Comparison of ENCODE assay signal across 14 cellular contexts in the genomic region with DNA sequence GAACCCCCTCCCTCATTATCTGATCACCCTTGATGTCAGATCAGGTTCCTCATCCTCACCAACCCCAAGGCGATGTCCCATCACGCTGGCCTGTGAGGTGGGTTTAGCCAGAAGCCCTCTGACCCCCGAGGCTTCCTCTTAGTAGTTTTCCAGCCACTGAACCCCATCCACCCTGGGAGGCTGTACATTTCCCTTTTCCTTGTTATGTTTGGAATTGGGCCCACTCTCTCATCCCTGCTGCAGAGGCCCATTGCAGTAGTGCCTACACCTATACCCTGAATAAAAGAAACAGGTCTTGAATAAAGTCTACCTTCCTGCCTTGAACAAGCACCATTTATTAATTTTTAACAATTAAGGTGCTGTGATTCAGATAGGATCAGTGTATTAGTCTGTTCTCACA.
DNase-seq lines count a peak whose midpoint lies in the region; ATAC-seq lines count a peak whose summit lies in the region.
"Had no signal": no experiment of that assay in that cellular context is flagged by ENCODE, and none has a peak within 500 bp of the region (broad histone marks: within the 10 kb centered on the region; RNA-seq: fewer than 3 reads in every experiment).

No MANE protein-coding gene starts in this region.

- H3K27ac ChIP-seq in right cardiac atrium (ENCODE audit: low read length) = no peak overlapping the region
- H3K27ac ChIP-seq: GM23248 had no signal

- no peak for DNase-seq in right cardiac atrium
- DNase-seq in left ventricle myocardium superior = no peak
- peak; percentile 50 to 64 for DNase-seq in dermis microvascular lymphatic vessel endothelial cell (ENCODE audit: low read depth in 2 of 2)
- peak; percentile 44 for DNase-seq in renal cortical epithelial cell (ENCODE audit: low read depth)
- no peak for DNase-seq in stimulated activated naive CD8-positive, alpha-beta T cell treated with anti-CD3 and anti-CD28 coated beads, Interleukin-15, Interleukin-2, amounts not matched to agents 100 U/mL and 50 U/mL, for 24 hours
- DNase-seq: C1 segment of cervical spinal cord; CD4-positive, alpha-beta memory T cell; COR-L47; DMS153; DND-41; GM23248; H7; HCEC 1CT had no signal

- H3K27me3 ChIP-seq in right cardiac atrium (ENCODE audit: control insufficient read depth, insufficient read depth) = no peaks in the 10 kb centered on the region

- no peak overlapping the region for H3K4me3 ChIP-seq in right cardiac atrium (ENCODE audit: low read length)
- H3K4me3 ChIP-seq: GM23248 had no signal

- peaks cover 5% of the 10 kb centered on the region for H3K4me1 ChIP-seq in right cardiac atrium (ENCODE audit: control insufficient read depth, insufficient read depth, low read length)

- 69% methylated on average over 3 of the region's 3 CpGs for WGBS in right cardiac atrium

- no peaks in the 10 kb centered on the region for H3K9me3 ChIP-seq in right cardiac atrium (ENCODE audit: control insufficient read depth, low read length)

- peak; percentile 22 to 84 for ATAC-seq in right cardiac atrium
- ATAC-seq in left ventricle myocardium superior = no peak
- ATAC-seq in HG03565 (IDR thresholded peaks at IDR 0.05; ENCODE audit: unreplicated experiment) = no peak
- ATAC-seq in stimulated activated naive CD8-positive, alpha-beta T cell treated with anti-CD3 and anti-CD28 coated beads, Interleukin-15, Interleukin-2, amounts not matched to agents 100 U/mL and 50 U/mL, for 24 hours = no peak

- intact Hi-C loops in right cardiac atrium (cut with DNase I) = no loop called here
- intact Hi-C loops in left ventricle myocardium superior (cut with micrococcal nuclease) = no loop called here

Comparison
In these comparisons a context has a peak if more than half of its experiments do, and no peak if none do; other contexts are left out.
1. ATAC-seq: peak in right cardiac atrium (2 of 2); none in left ventricle myocardium superior (single experiment), HG03565 (single experiment) and stimulated activated naive CD8-positive, alpha-beta T cell treated with anti-CD3 and anti-CD28 coated beads, Interleukin-15, Interleukin-2, amounts not matched to agents 100 U/mL and 50 U/mL, for 24 hours (single experiment).
2. DNase-seq: peak in dermis microvascular lymphatic vessel endothelial cell (2 of 2) and renal cortical epithelial cell (single experiment); none in right cardiac atrium (0 of 3), left ventricle myocardium superior (single experiment) and stimulated activated naive CD8-positive, alpha-beta T cell treated with anti-CD3 and anti-CD28 coated beads, Interleukin-15, Interleukin-2, amounts not matched to agents 100 U/mL and 50 U/mL, for 24 hours (single experiment).